Comparison of ENCODE assay signal across 1 cellular context in genomic region chr12:24954261-24954660, GRCh38.
TF ChIP-seq lines count a peak whose summit lies in the region.

No MANE protein-coding gene starts in this region.

TF ChIP-seq in GM23338, 12 proteins besides CTCF, POLR2A, EP300 and RAD21 (continued from another document):
- TF ChIP-seq ZNF462 (CRISPR knock-in tag; IDR thresholded peaks at IDR 0.05) (no peak), ZNF114 (CRISPR knock-in tag; IDR thresholded peaks at IDR 0.05) (no peak), REST (IDR thresholded peaks at IDR 0.05; ENCODE audit: unreplicated experiment) (no peak), ZNF331 (CRISPR knock-in tag; IDR thresholded peaks at IDR 0.05; ENCODE audit: low read depth) (no peak), EZH2phosphoT487 (IDR thresholded peaks at IDR 0.05; ENCODE audit: unreplicated experiment) (no peak)
